ENCODE assay signal across 1 cellular context in genomic region chr13:46198794-46199193, GRCh38.
TF ChIP-seq lines count a peak whose summit lies in the region.

No MANE protein-coding gene starts in this region.

TF ChIP-seq in K562, 482 proteins besides CTCF, POLR2A, EP300 and RAD21:
- TF ChIP-seq ZNF316 (IDR thresholded peaks at IDR 0.05): peak; percentile 30; the same call in 1 of the 2 replicates
- no peak for TF ChIP-seq THRB (CRISPR knock-in tag; conservative IDR thresholded peaks at IDR 0.05)
- TF ChIP-seq GMEB1 (CRISPR knock-in tag; IDR thresholded peaks at IDR 0.05): no peak
- no peak for TF ChIP-seq TGIF2 (CRISPR knock-in tag; IDR thresholded peaks at IDR 0.05)
- TF ChIP-seq NFE2 (IDR thresholded peaks at IDR 0.05; ENCODE audit: low read depth): 0 out of 2 replicates have a peak, but pooled peaks have one; percentile 6
